In genomic region chr3:131591394-131591990, GRCh38 we compare ENCODE assay signal across 14 cellular contexts.
DNase-seq lines count a peak whose midpoint lies in the region; ATAC-seq, FAIRE-seq and TF ChIP-seq lines count a peak whose summit lies in the region.
"Had no signal": no experiment of that assay in that cellular context is flagged by ENCODE, and none has a peak within 500 bp of the region (broad histone marks: within the 10 kb centered on the region; RNA-seq: fewer than 3 reads in every experiment).

No MANE protein-coding gene starts in this region.

- no peaks in the 10 kb centered on the region for H3K9me3 ChIP-seq in A549
- H3K9me3 ChIP-seq: ascending aorta; BLaER1 treated with 17β-estradiol and CSF1 and Interleukin-3, amounts not matched to agents 10 nM and 100 nM had no signal

- CTCF ChIA-PET in A549 (lab: Yijun Ruan, JAX) = no interaction called here

- TF ChIP-seq POLR2A in A549 (IDR thresholded peaks at IDR 0.05; ENCODE audit: low read length) = no peak

- H3K27ac ChIP-seq in A549 = peak overlapping the region in 1 of 2 experiments; percentile 43; a peak in 1 of 6 replicates
- H3K27ac ChIP-seq: ascending aorta; BLaER1 treated with 17β-estradiol and CSF1 and Interleukin-3, amounts not matched to agents 10 nM and 100 nM; epithelial cell of prostate had no signal

- H3K36me3 ChIP-seq in kidney epithelial cell (ENCODE audit: control insufficient read depth, insufficient read depth, low read length) = no peaks in the 10 kb centered on the region
- H3K36me3 ChIP-seq: ascending aorta; BLaER1 treated with 17β-estradiol and CSF1 and Interleukin-3, amounts not matched to agents 10 nM and 100 nM had no signal

- no peak for TF ChIP-seq RAD21 in A549 (conservative IDR thresholded peaks at IDR 0.05 in 1 of 2, IDR thresholded peaks at IDR 0.05 in 1 of 2)

- H3K4me3 ChIP-seq in A549 (no peak overlapping the region), kidney epithelial cell (ENCODE audit: low read depth, low read length) (no peak overlapping the region)
- H3K4me3 ChIP-seq: ascending aorta; BLaER1 treated with 17β-estradiol and CSF1 and Interleukin-3, amounts not matched to agents 10 nM and 100 nM had no signal

- no peak for TF ChIP-seq CTCF in A549 (IDR thresholded peaks at IDR 0.05)
- TF ChIP-seq CTCF in kidney epithelial cell (IDR thresholded peaks at IDR 0.05; ENCODE audit: insufficient read depth, low read length, poor library complexity, severe bottlenecking) = no peak

- peaks cover 16% of the 10 kb centered on the region for H3K4me1 ChIP-seq in A549
- H3K4me1 ChIP-seq: ascending aorta; BLaER1 treated with 17β-estradiol and CSF1 and Interleukin-3, amounts not matched to agents 10 nM and 100 nM had no signal

- ATAC-seq in A549 = peak; percentile 74 to 91
- no peak for ATAC-seq in GM21529 (IDR thresholded peaks at IDR 0.05; ENCODE audit: unreplicated experiment)
- no peak for ATAC-seq in GM21723 (IDR thresholded peaks at IDR 0.05; ENCODE audit: unreplicated experiment)
- ATAC-seq in Right ventricle myocardium superior (ENCODE audit: poor library complexity) = no peak

- POLR2A ChIA-PET in A549 (lab: Yijun Ruan, JAX) = no interaction called here

- intact Hi-C loops in Right ventricle myocardium superior (cut with DNase I) = no loop called here

- WGBS in A549 (ENCODE audit: missing lambda C conversion rate) = 13% methylated on average over 1 of the region's 1 CpG

- no peaks in the 10 kb centered on the region for H3K27me3 ChIP-seq in kidney epithelial cell (ENCODE audit: control insufficient read depth, insufficient read depth, low read length)
- H3K27me3 ChIP-seq: ascending aorta; BLaER1 treated with 17β-estradiol and CSF1 and Interleukin-3, amounts not matched to agents 10 nM and 100 nM had no signal

- no peak for TF ChIP-seq EP300 in A549 (IDR thresholded peaks at IDR 0.05)

- peak overlapping the region; percentile 60 for H3K4me2 ChIP-seq in A549
- H3K4me2 ChIP-seq: BLaER1 treated with 17β-estradiol and CSF1 and Interleukin-3, amounts not matched to agents 10 nM and 100 nM had no signal

- FAIRE-seq in A549 (lab: Jason Lieb, UNC) = no peak

- DNase-seq in A549 (ENCODE audit: low read depth in 1 of 2, low spot score in 1 of 2) (peak; percentile 3 to 17), HCEC 1CT (peak; percentile 44), astrocyte of the hippocampus (ENCODE audit: low read depth, low spot score) (peak; percentile 80), kidney epithelial cell (ENCODE audit: low read depth) (peak; percentile 14), mucosa of gallbladder (ENCODE audit: low spot score) (no peak), Right ventricle myocardium superior (no peak)
- DNase-seq: naive B cell; NCI-H2107; stimulated activated CD8-positive, alpha-beta memory T cell treated with anti-CD3 and anti-CD28 coated beads, Interleukin-4, amount 100 ng/mL, for 48 hours had no signal

TF ChIP-seq in A549, 52 proteins besides CTCF, POLR2A, EP300 and RAD21:
- TF ChIP-seq RCOR1 (IDR thresholded peaks at IDR 0.05; ENCODE audit: low read depth, low read length) (no peak), ATOH8 (CRISPR knock-in tag; IDR thresholded peaks at IDR 0.05; ENCODE audit: low read depth) (no peak), MAZ (IDR thresholded peaks at IDR 0.05; ENCODE audit: borderline replicate concordance, low read depth, low read length) (no peak), HOXB13 (CRISPR knock-in tag; IDR thresholded peaks at IDR 0.05; ENCODE audit: low read depth) (no peak), MYC (IDR thresholded peaks at IDR 0.05; ENCODE audit: borderline replicate concordance, low read length) (no peak), HOXB5 (CRISPR knock-in tag; IDR thresholded peaks at IDR 0.05) (no peak), GATA3 (IDR thresholded peaks at IDR 0.05; ENCODE audit: borderline replicate concordance) (no peak), RNF2 (IDR thresholded peaks at IDR 0.05; ENCODE audit: borderline replicate concordance, low read depth) (no peak), TP53 (CRISPR knock-in tag; IDR thresholded peaks at IDR 0.05) (no peak), FOSL2 (IDR thresholded peaks at IDR 0.05) (no peak), FOSL2 (CRISPR knock-in tag; IDR thresholded peaks at IDR 0.05) (no peak), FOXS1 (CRISPR knock-in tag; IDR thresholded peaks at IDR 0.05) (no peak), PHF8 (IDR thresholded peaks at IDR 0.05; ENCODE audit: borderline replicate concordance, low read depth) (no peak)
- TF ChIP-seq, protein P1, sequence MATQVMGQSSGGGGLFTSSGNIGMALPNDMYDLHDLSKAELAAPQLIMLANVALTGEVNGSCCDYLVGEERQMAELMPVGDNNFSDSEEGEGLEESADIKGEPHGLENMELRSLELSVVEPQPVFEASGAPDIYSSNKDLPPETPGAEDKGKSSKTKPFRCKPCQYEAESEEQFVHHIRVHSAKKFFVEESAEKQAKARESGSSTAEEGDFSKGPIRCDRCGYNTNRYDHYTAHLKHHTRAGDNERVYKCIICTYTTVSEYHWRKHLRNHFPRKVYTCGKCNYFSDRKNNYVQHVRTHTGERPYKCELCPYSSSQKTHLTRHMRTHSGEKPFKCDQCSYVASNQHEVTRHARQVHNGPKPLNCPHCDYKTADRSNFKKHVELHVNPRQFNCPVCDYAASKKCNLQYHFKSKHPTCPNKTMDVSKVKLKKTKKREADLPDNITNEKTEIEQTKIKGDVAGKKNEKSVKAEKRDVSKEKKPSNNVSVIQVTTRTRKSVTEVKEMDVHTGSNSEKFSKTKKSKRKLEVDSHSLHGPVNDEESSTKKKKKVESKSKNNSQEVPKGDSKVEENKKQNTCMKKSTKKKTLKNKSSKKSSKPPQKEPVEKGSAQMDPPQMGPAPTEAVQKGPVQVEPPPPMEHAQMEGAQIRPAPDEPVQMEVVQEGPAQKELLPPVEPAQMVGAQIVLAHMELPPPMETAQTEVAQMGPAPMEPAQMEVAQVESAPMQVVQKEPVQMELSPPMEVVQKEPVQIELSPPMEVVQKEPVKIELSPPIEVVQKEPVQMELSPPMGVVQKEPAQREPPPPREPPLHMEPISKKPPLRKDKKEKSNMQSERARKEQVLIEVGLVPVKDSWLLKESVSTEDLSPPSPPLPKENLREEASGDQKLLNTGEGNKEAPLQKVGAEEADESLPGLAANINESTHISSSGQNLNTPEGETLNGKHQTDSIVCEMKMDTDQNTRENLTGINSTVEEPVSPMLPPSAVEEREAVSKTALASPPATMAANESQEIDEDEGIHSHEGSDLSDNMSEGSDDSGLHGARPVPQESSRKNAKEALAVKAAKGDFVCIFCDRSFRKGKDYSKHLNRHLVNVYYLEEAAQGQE (IDR thresholded peaks at IDR 0.05) = no peak
- TF ChIP-seq, protein P2, sequence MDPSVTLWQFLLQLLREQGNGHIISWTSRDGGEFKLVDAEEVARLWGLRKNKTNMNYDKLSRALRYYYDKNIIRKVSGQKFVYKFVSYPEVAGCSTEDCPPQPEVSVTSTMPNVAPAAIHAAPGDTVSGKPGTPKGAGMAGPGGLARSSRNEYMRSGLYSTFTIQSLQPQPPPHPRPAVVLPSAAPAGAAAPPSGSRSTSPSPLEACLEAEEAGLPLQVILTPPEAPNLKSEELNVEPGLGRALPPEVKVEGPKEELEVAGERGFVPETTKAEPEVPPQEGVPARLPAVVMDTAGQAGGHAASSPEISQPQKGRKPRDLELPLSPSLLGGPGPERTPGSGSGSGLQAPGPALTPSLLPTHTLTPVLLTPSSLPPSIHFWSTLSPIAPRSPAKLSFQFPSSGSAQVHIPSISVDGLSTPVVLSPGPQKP (IDR thresholded peaks at IDR 0.05; ENCODE audit: low read depth, low read length) = no peak

Comparison
In these comparisons a context has a peak if more than half of its experiments do, and no peak if none do; other contexts are left out.
1. ATAC-seq: peak in A549 (2 of 2); none in GM21529 (single experiment), GM21723 (single experiment) and Right ventricle myocardium superior (single experiment).
2. DNase-seq: peak in A549 (2 of 2), HCEC 1CT (single experiment), astrocyte of the hippocampus (single experiment) and kidney epithelial cell (single experiment); none in mucosa of gallbladder (single experiment) and Right ventricle myocardium superior (single experiment).